Comparison of ENCODE assay signal across 30 cellular contexts in the genomic region with DNA sequence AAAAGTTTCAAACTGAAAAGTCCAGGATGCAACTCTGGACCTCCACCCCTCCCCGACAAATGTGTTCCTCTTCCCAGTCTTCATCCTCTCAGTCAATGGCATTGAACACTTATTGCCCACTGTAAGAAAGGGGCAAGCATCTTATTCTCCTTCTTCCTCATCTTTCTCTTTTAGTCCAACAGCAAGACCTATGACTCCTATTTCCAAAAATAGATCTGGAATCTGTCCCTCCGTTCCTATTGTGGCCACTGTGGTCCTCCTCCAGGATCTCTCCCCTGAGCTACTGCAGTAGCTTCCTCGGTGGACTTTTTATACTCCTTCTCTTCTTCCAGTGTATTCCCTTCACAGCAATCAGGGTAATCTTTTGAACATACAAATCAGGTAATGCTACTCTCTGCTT.
"Had no signal": no experiment of that assay in that cellular context is flagged by ENCODE, and none has a peak within 500 bp of the region (broad histone marks: within the 10 kb centered on the region; RNA-seq: fewer than 3 reads in every experiment).

No MANE protein-coding gene starts in this region.

- DNase-seq: naive B cell; naive thymus-derived CD8-positive, alpha-beta T cell; nephron progenitor cell; nucleus accumbens; pancreas; retina; right lobe of liver; sigmoid colon; spleen; stimulated activated CD4-positive, alpha-beta T cell treated with anti-CD3 and anti-CD28 coated beads, Interleukin-12 subunit alpha, Interleukin-12 subunit beta, amount 100 ng/mL, for 4 hours; stimulated activated CD4-positive, alpha-beta T cell treated with anti-CD3 and anti-CD28 coated beads, Interleukin-1b, Interleukin-23, amount 100 ng/mL, for 48 hours; stimulated activated CD4-positive, alpha-beta T cell treated with anti-CD3 and anti-CD28 coated beads, Interleukin-4, amount 100 ng/mL, for 1 hour; stimulated activated CD4-positive, alpha-beta T cell treated with anti-CD3 and anti-CD28 coated beads, Interleukin-4, amount 100 ng/mL, for 4 hours; stimulated activated CD8-positive, alpha-beta memory T cell treated with anti-CD3 and anti-CD28 coated beads, Interleukin-4, amount 100 ng/mL, for 48 hours; stimulated activated naive B cell treated with anti-CD40 and anti-IgM and Interleukin-4, amounts not matched to agents 10 μg/mL and 1 μg/mL and 100 μg/mL, for 72 hours; stimulated activated naive CD4-positive, alpha-beta T cell treated with Interleukin-2 at 50 U/mL for 16 hours; stomach; thyroid gland; trophoblast cell; upper lobe of left lung had no signal

- H3K4me1 ChIP-seq: prostate gland, right atrium auricular region, sigmoid colon, thyroid gland, tibial nerve, vagina had no signal

- H3K4me3 ChIP-seq: pancreas, prostate gland, right atrium auricular region, right lobe of liver, sigmoid colon, skin epidermis, smooth muscle cell, spleen, stomach, thoracic aorta, thyroid gland, tibial nerve, upper lobe of left lung, vagina had no signal

- H3K9me3 ChIP-seq: neutrophil, pancreas, prostate gland, right atrium auricular region, right lobe of liver, sigmoid colon, spleen, stomach, thoracic aorta, thyroid gland, tibial nerve, upper lobe of left lung, vagina had no signal

- H3K27me3 ChIP-seq: neutrophil, pancreas, right atrium auricular region, right lobe of liver, sigmoid colon, spleen, stomach, thyroid gland, tibial nerve, upper lobe of left lung, vagina had no signal

- H3K27ac ChIP-seq: neutrophil, pancreas, prostate gland, right atrium auricular region, right lobe of liver, sigmoid colon, skin epidermis, spleen, stomach, thoracic aorta, thyroid gland, tibial nerve, upper lobe of left lung, vagina had no signal

- ATAC-seq: naive thymus-derived CD8-positive, alpha-beta T cell; natural killer cell treated with Interleukin-12 subunit alpha and Interleukin-12 subunit beta and Interleukin-15 and Interleukin-18, amount 100 ng/mL, for 72 hours; pancreas; right lobe of liver; stimulated activated naive B cell treated with anti-CD40 and anti-IgM and Interleukin-4, amounts not matched to agents 10 μg/mL and 1 μg/mL and 100 μg/mL, for 72 hours had no signal

- FAIRE-seq: pancreas, urothelium cell line had no signal

- H3K36me3 ChIP-seq: neutrophil, pancreas, prostate gland, right atrium auricular region, right lobe of liver, sigmoid colon, spleen, stomach, thoracic aorta, thyroid gland, tibial nerve, upper lobe of left lung, vagina had no signal

- H3K4me2 ChIP-seq: smooth muscle cell had no signal
